Comparison of ENCODE assay signal across 9 cellular contexts in the genomic region with DNA sequence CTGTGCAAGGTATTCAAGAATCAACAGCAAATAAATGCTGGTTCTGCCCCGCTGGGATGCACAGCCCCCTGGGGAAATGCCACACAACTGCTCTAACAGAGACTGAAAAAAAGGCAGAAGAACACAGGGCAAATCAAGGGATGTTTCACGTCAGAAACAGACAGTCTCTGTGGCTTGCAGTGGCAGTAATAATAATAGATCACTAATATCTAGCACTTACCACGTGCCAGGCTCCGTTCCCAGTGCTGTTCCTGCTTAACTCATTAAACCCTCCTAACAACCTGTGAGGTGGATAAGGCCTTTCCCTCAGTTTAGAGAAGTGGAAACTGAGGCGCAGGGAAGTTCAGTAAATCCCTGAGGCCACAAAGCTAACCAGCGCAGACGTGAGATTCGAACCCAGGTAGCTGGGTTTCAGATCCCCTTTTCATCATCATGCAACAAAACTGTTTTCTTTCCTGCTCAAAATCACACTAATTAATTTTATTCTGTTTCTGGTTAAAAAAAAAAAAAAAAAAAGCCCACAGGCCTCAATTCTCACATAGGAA. TPM values are rescaled to one million over a fixed set of nuclear protein-coding genes. Genes with fewer than 3 reads are reported as not detected.
A peak's percentile ranks its signal among the peaks of the same experiment; 100 is the strongest.
DNase-seq lines count a peak whose midpoint lies in the region; ATAC-seq, FAIRE-seq and TF ChIP-seq lines count a peak whose summit lies in the region.
"Had no signal": no experiment of that assay in that cellular context is flagged by ENCODE, and none has a peak within 500 bp of the region (broad histone marks: within the 10 kb centered on the region; RNA-seq: fewer than 3 reads in every experiment).

No MANE protein-coding gene starts in this region.

- dilution Hi-C loops in IMR-90 (cut with HindIII; ENCODE audit: low sequenced_read_pairs, unreplicated experiment): no loop called here

- peak overlapping the region; percentile 95 for H2BK120ac ChIP-seq in IMR-90 (ENCODE audit: low read depth, low read length)

- no peak overlapping the region for H3K4me3 ChIP-seq in IMR-90 (ENCODE audit: insufficient read depth, low read depth, low read length)
- no peak overlapping the region for H3K4me3 ChIP-seq in endodermal cell (ENCODE audit: low read length)
- H3K4me3 ChIP-seq in skeletal muscle tissue (ENCODE audit: low read length in 3 of 3): no peak overlapping the region

- H3K9me1 ChIP-seq in IMR-90 (ENCODE audit: insufficient read depth, low read length): peaks cover 44% of the 10 kb centered on the region

- DNase-seq in GM18507 (ENCODE audit: extremely low spot score, insufficient read length, low read depth) (no peak), IMR-90 (no peak), endodermal cell (peak; percentile 40), NCI-H748 treated with DMSO at 0.1 percent for 48 hours (lab: John Stamatoyannopoulos, UW) (no peak)
- DNase-seq in activated CD4-positive, alpha-beta memory T cell treated with anti-CD3 and anti-CD28 coated beads, Interleukin-2, amount 10 ng/mL, durations not matched to agents 7 days and 5 days: no peak
- DNase-seq: NCI-H1105 treated with DMSO at 0.1 percent for 48 hours had no signal

- H3K4me1 ChIP-seq in IMR-90 (ENCODE audit: control insufficient read depth, insufficient read depth, low read length) (peaks cover 29% of the 10 kb centered on the region), endodermal cell (ENCODE audit: control insufficient read depth, insufficient read depth, low read length) (peaks cover under 1% of the 10 kb centered on the region), skeletal muscle tissue (ENCODE audit: control insufficient read depth in 3 of 3, insufficient read depth in 3 of 3, low read length in 3 of 3) (peaks cover 65 to 82% (median 69%) of the 10 kb centered on the region in 3 donors)

- in situ Hi-C loops in IMR-90 (cut with MboI; ENCODE audit: low sequenced_read_pairs): no loop called here

- H4K91ac ChIP-seq in IMR-90 (ENCODE audit: insufficient read depth, low read depth, low read length): peak overlapping the region; percentile 97

- intact Hi-C loops in IMR-90 (cut with micrococcal nuclease): loop anchor here (5.0 to 10.0 kb wide), 2 partner anchors 34 to 156 kb away; no protein-coding TSS in a partner anchor

- WGBS in IMR-90 (ENCODE audit: extremely low coverage in 2 of 2, insufficient read length in 1 of 2), 2 experiments: no CpG with 5 or more reads among the region's 8 CpGs
- 67 to 88% methylated on average over 1 to 8 of the region's 8 CpGs for WGBS in endodermal cell (ENCODE audit: insufficient coverage in 1 of 2, insufficient read length in 1 of 2), 2 experiments

- peak overlapping the region; percentile 97 for H4K5ac ChIP-seq in IMR-90 (ENCODE audit: low read depth, low read length)

- H3K36me3 ChIP-seq in IMR-90 (ENCODE audit: control insufficient read depth, insufficient read depth, low read length) (peaks cover 26% of the 10 kb centered on the region), endodermal cell (ENCODE audit: control insufficient read depth, insufficient read depth, low read length) (peaks cover 34% of the 10 kb centered on the region), skeletal muscle tissue (ENCODE audit: control insufficient read depth in 3 of 3, insufficient read depth in 3 of 3, low read length in 3 of 3) (peaks cover 12 to 21% (median 15%) of the 10 kb centered on the region in 3 donors)

- BruUV-seq in IMR-90 (replicated peaks; lab: Mats Ljungman, UMichigan): no TSS peak

- H3K27ac ChIP-seq in IMR-90 (ENCODE audit: insufficient read depth, low read length) (peak overlapping the region; percentile 96), endodermal cell (ENCODE audit: low read depth, low read length) (no peak overlapping the region), skeletal muscle tissue (ENCODE audit: low read depth, low read length) (peak overlapping the region; percentile 48)

- H4K20me1 ChIP-seq in IMR-90 (ENCODE audit: insufficient read depth, low read length): no peaks in the 10 kb centered on the region

- H3K14ac ChIP-seq in IMR-90 (replicated peaks; ENCODE audit: low read depth, low read length): peak overlapping the region; percentile 97

- H3K79me1 ChIP-seq in IMR-90 (ENCODE audit: low read depth in 1 of 2, low read length in 2 of 2): peaks cover 56 to 77% of the 10 kb centered on the region in 2 experiments

- peak overlapping the region; percentile 73 for H3K4me2 ChIP-seq in IMR-90 (ENCODE audit: low read depth, low read length)

- H3K18ac ChIP-seq in IMR-90 (ENCODE audit: low read depth, low read length): peak overlapping the region; percentile 88

- H2AK9ac ChIP-seq in IMR-90 (replicated peaks; ENCODE audit: low read depth, low read length, poor library complexity): peak overlapping the region; percentile 19

- no peak overlapping the region for H3K4me3 Mint-ChIP-seq in endodermal cell
- H3K4me3 Mint-ChIP-seq in activated CD4-positive, alpha-beta memory T cell treated with anti-CD3 and anti-CD28 coated beads, Interleukin-2, amount 10 ng/mL, durations not matched to agents 7 days and 5 days: no peak overlapping the region

- no peak for TF ChIP-seq CTCF in IMR-90 (conservative IDR thresholded peaks at IDR 0.05; ENCODE audit: low read depth, low read length)
- no peak for TF ChIP-seq CTCF in endodermal cell (conservative IDR thresholded peaks at IDR 0.05)

- FAIRE-seq in GM18507 (lab: Jason Lieb, UNC): peak; percentile 59

- H3K27ac Mint-ChIP-seq in endodermal cell: peak overlapping the region; percentile 91
- no peak overlapping the region for H3K27ac Mint-ChIP-seq in activated CD4-positive, alpha-beta memory T cell treated with anti-CD3 and anti-CD28 coated beads, Interleukin-2, amount 10 ng/mL, durations not matched to agents 7 days and 5 days

- no peaks in the 10 kb centered on the region for H3K27me3 Mint-ChIP-seq in endodermal cell (ENCODE audit: insufficient read depth)
- no peaks in the 10 kb centered on the region for H3K27me3 Mint-ChIP-seq in activated CD4-positive, alpha-beta memory T cell treated with anti-CD3 and anti-CD28 coated beads, Interleukin-2, amount 10 ng/mL, durations not matched to agents 7 days and 5 days

- peak overlapping the region; percentile 90 for H3K23ac ChIP-seq in IMR-90 (ENCODE audit: low read depth, low read length)

- H3K9me3 ChIP-seq in IMR-90 (ENCODE audit: control insufficient read depth, insufficient read depth, low read length) (no peaks in the 10 kb centered on the region), endodermal cell (ENCODE audit: control insufficient read depth, low read length) (no peaks in the 10 kb centered on the region), skeletal muscle tissue (ENCODE audit: control insufficient read depth in 3 of 3, low read length in 3 of 3) (no peaks in the 10 kb centered on the region)

- H3K4ac ChIP-seq in IMR-90 (ENCODE audit: low read depth, low read length): peak overlapping the region; percentile 90

- no peak for TF ChIP-seq POLR2A in IMR-90 (IDR thresholded peaks at IDR 0.05; ENCODE audit: low read depth, low read length)

- peak overlapping the region; percentile 93 for H4K8ac ChIP-seq in IMR-90 (ENCODE audit: low read depth in 2 of 2, low read length in 2 of 2)

- peak overlapping the region; percentile 97 for H2BK5ac ChIP-seq in IMR-90 (ENCODE audit: low read depth, low read length, poor library complexity, severe bottlenecking)

- H2AK5ac ChIP-seq in IMR-90 (ENCODE audit: low read depth, low read length): peak overlapping the region; percentile 93

- peaks cover 33% of the 10 kb centered on the region for H3K36me3 Mint-ChIP-seq in endodermal cell (ENCODE audit: low read depth)
- peaks cover 40% of the 10 kb centered on the region for H3K36me3 Mint-ChIP-seq in activated CD4-positive, alpha-beta memory T cell treated with anti-CD3 and anti-CD28 coated beads, Interleukin-2, amount 10 ng/mL, durations not matched to agents 7 days and 5 days (ENCODE audit: low read depth)

- TF ChIP-seq RAD21 in IMR-90 (IDR thresholded peaks at IDR 0.05; ENCODE audit: low read length): no peak

- H2BK20ac ChIP-seq in IMR-90 (ENCODE audit: low read depth, low read length): peak overlapping the region; percentile 92

- H3K27me3 ChIP-seq in IMR-90 (ENCODE audit: control insufficient read depth, insufficient read depth, low read length): no peaks in the 10 kb centered on the region
- H3K27me3 ChIP-seq in endodermal cell (ENCODE audit: control insufficient read depth, insufficient read depth, low read length, poor library complexity, severe bottlenecking): no peaks in the 10 kb centered on the region
- no peaks in the 10 kb centered on the region for H3K27me3 ChIP-seq in skeletal muscle tissue (ENCODE audit: control insufficient read depth in 3 of 3, insufficient read depth in 3 of 3, low read length in 3 of 3)

- H3K9me3 Mint-ChIP-seq in endodermal cell: no peaks in the 10 kb centered on the region
- H3K9me3 Mint-ChIP-seq in activated CD4-positive, alpha-beta memory T cell treated with anti-CD3 and anti-CD28 coated beads, Interleukin-2, amount 10 ng/mL, durations not matched to agents 7 days and 5 days: peaks cover 4% of the 10 kb centered on the region

- ATAC-seq in IMR-90 (ENCODE audit: low read depth) (no peak), GM21576 (IDR thresholded peaks at IDR 0.05; ENCODE audit: unreplicated experiment) (no peak), HG02938 (IDR thresholded peaks at IDR 0.05; ENCODE audit: unreplicated experiment) (no peak)

- POLR2A ChIA-PET in IMR-90 (lab: Charles Lee; ENCODE audit: unreplicated experiment): no interaction called here
- POLR2A ChIA-PET in activated CD4-positive, alpha-beta memory T cell treated with anti-CD3 and anti-CD28 coated beads, Interleukin-2, amount 10 ng/mL, durations not matched to agents 7 days and 5 days (lab: Charles Lee): no interaction called here

- no peak overlapping the region for H2AFZ ChIP-seq in IMR-90 (replicated peaks; ENCODE audit: low read length, poor library complexity)

- CTCF ChIA-PET in IMR-90 (lab: Yijun Ruan, JAX): no interaction called here
- CTCF ChIA-PET in activated CD4-positive, alpha-beta memory T cell treated with anti-CD3 and anti-CD28 coated beads, Interleukin-2, amount 10 ng/mL, durations not matched to agents 7 days and 5 days (lab: Charles Lee): no interaction called here

- H3K9ac ChIP-seq in IMR-90 (ENCODE audit: low read depth, low read length): peak overlapping the region; percentile 44
- H3K9ac ChIP-seq in endodermal cell (ENCODE audit: extremely low read depth, low read length, poor library complexity, severe bottlenecking): no peak overlapping the region
- H3K9ac ChIP-seq in skeletal muscle tissue (ENCODE audit: low read depth in 1 of 3, low read length in 3 of 3): peak overlapping the region in 1 of 3 donors; percentile 27

- peak overlapping the region; percentile 84 for H2BK15ac ChIP-seq in IMR-90 (ENCODE audit: low read depth, low read length)

- H3K56ac ChIP-seq in IMR-90 (ENCODE audit: extremely low read depth, insufficient read depth, low read length): peak overlapping the region; percentile 94

- H3K4me1 Mint-ChIP-seq in endodermal cell: peaks cover 24% of the 10 kb centered on the region
- H3K4me1 Mint-ChIP-seq in activated CD4-positive, alpha-beta memory T cell treated with anti-CD3 and anti-CD28 coated beads, Interleukin-2, amount 10 ng/mL, durations not matched to agents 7 days and 5 days: peaks cover 25% of the 10 kb centered on the region

RNA-seq across cellular contexts. Expression of gene ARHGAP17, which starts 36.7 kb away (rescaled TPM):
- 27.6 and 29.4 TPM in 2 replicates for total RNA-seq in IMR-90 (2012; rRNA removed)
- 60.1 and 65.0 TPM in 2 replicates for polyA plus RNA-seq in IMR-90 (2012; rRNA removed)
- 40.0 and 40.7 TPM in 2 replicates for polyA plus RNA-seq in IMR-90 (2012; cell fraction: cytosol; rRNA removed)
- 81.6 and 132 TPM in 2 replicates for polyA plus RNA-seq in IMR-90 (2012; cell fraction: nucleus; rRNA removed; ENCODE audit: low replicate concordance)
- 100 to 1,000 TPM in 1 of 2 donors, 10 to 100 TPM in 1; 95.0 to 106 TPM for total RNA-seq in endodermal cell
- polyA plus RNA-seq in endodermal cell (2013, experiment 1 of 2): 59.0 TPM
- 53.9 TPM for polyA plus RNA-seq in endodermal cell (2013, experiment 2 of 2)
- 17.2 TPM for total RNA-seq in skeletal muscle tissue
- total RNA-seq in activated CD4-positive, alpha-beta memory T cell treated with anti-CD3 and anti-CD28 coated beads, Interleukin-2, amount 10 ng/mL, durations not matched to agents 7 days and 5 days: 10 to 100 TPM; 57.3 to 61.2 TPM
